Comparison of ENCODE assay signal across 8 cellular contexts in genomic region chr3:9028134-9028533, GRCh38.
DNase-seq lines count a peak whose midpoint lies in the region; ATAC-seq and TF ChIP-seq lines count a peak whose summit lies in the region.

No MANE protein-coding gene starts in this region.

- peaks cover 4% of the 10 kb centered on the region for H3K4me1 ChIP-seq in ovary (ENCODE audit: insufficient read depth)

- ATAC-seq in HG03159 (IDR thresholded peaks at IDR 0.05; ENCODE audit: unreplicated experiment): no peak

- H3K36me3 ChIP-seq in ovary: no peaks in the 10 kb centered on the region

- no peaks in the 10 kb centered on the region for H3K27me3 ChIP-seq in ovary

- DNase-seq in Ammon's horn (ENCODE audit: low spot score) (peak; percentile 89), NCI-H446 (lab: John Stamatoyannopoulos, UW) (peak; percentile 15 to 81), fibroblast of villous mesenchyme (ENCODE audit: low read depth) (peak; percentile 79), ovary (peak; percentile 93 to 98 (median 97)), GM10266 (ENCODE audit: extremely low spot score) (no peak)
- DNase-seq in stimulated activated CD4-positive, alpha-beta T cell treated with anti-CD3 and anti-CD28 coated beads, Interleukin-4, amount 100 ng/mL, for 4 hours: no peak
- no peak for DNase-seq in activated naive CD4-positive, alpha-beta T cell treated with Interleukin-2 at 50 U/mL for 16 hours

- no peak overlapping the region for H3K27ac ChIP-seq in ovary

- no peak for TF ChIP-seq CTCF in fibroblast of villous mesenchyme (IDR thresholded peaks at IDR 0.05; ENCODE audit: insufficient read depth, low read depth, low read length)
- TF ChIP-seq CTCF in ovary (IDR thresholded peaks at IDR 0.05): no peak
- no peak for TF ChIP-seq CTCF in GM10266 (IDR thresholded peaks at IDR 0.05; ENCODE audit: control insufficient read depth, insufficient read depth, low read depth, missing control alignments)

- no peaks in the 10 kb centered on the region for H3K9me3 ChIP-seq in ovary

- TF ChIP-seq EP300 in ovary (IDR thresholded peaks at IDR 0.05): no peak

- 10 to 12% (median 11%) methylated on average over 5 of the region's 5 CpGs for WGBS in ovary, 3 donors

- TF ChIP-seq POLR2A in ovary (IDR thresholded peaks at IDR 0.05): no peak

- H3K4me3 ChIP-seq in fibroblast of villous mesenchyme (ENCODE audit: low read depth, low read length) (no peak overlapping the region), ovary (no peak overlapping the region)

- intact Hi-C loops in ovary (cut with DNase I): no loop called here

Comparison
In these comparisons a context has a peak if more than half of its experiments do, and no peak if none do; other contexts are left out.
1. DNase-seq: peak in Ammon's horn (single experiment), NCI-H446 (2 of 2), fibroblast of villous mesenchyme (single experiment) and ovary (5 of 5); none in GM10266 (single experiment), stimulated activated CD4-positive, alpha-beta T cell treated with anti-CD3 and anti-CD28 coated beads, Interleukin-4, amount 100 ng/mL, for 4 hours (0 of 2) and activated naive CD4-positive, alpha-beta T cell treated with Interleukin-2 at 50 U/mL for 16 hours (single experiment).